8 cellular contexts compared by ENCODE assay signal in genomic region chr6:159788757-159789376, GRCh38. TPM values are rescaled to one million over a fixed set of nuclear protein-coding genes. Genes with fewer than 3 reads are reported as not detected.
DNase-seq lines count a peak whose midpoint lies in the region; FAIRE-seq and TF ChIP-seq lines count a peak whose summit lies in the region.

No MANE protein-coding gene starts in this region.

- H3K9ac ChIP-seq in mucosa of stomach (ENCODE audit: low read length) = peak overlapping the region; percentile 84

- TF ChIP-seq POLR2A in GM12892 (IDR thresholded peaks at IDR 0.05; ENCODE audit: low read depth, low read length) = no peak
- TF ChIP-seq POLR2A in suprapubic skin (IDR thresholded peaks at IDR 0.05) = no peak

- FAIRE-seq in GM12892 (lab: Jason Lieb, UNC) = peak; percentile 50

- H3K4me1 ChIP-seq in mucosa of stomach (ENCODE audit: control insufficient read depth, insufficient read depth, low read length) (peaks cover 7% of the 10 kb centered on the region), suprapubic skin (peaks cover 45% of the 10 kb centered on the region)

- H3K9me3 ChIP-seq in mucosa of stomach (ENCODE audit: control insufficient read depth, low read length) (no peaks in the 10 kb centered on the region), suprapubic skin (no peaks in the 10 kb centered on the region)

- no peaks in the 10 kb centered on the region for H3K27me3 ChIP-seq in mucosa of stomach (ENCODE audit: control insufficient read depth, insufficient read depth, low read length)
- H3K27me3 ChIP-seq in suprapubic skin = no peaks in the 10 kb centered on the region

- TF ChIP-seq CTCF in suprapubic skin (IDR thresholded peaks at IDR 0.05) = no peak

- DNase-seq in GM12892 (ENCODE audit: insufficient read length) (no peak), HS-27A (ENCODE audit: low read depth) (peak; percentile 14), epidermal melanocyte (ENCODE audit: insufficient read length, low spot score) (peak; percentile 31), suprapubic skin (ENCODE audit: low spot score in 2 of 2) (peak in 1 of 2 donors; percentile 76), H4 (ENCODE audit: low spot score) (no peak), DMS153 treated with DMSO at 0.1 percent for 48 hours (lab: John Stamatoyannopoulos, UW; ENCODE audit: unreplicated experiment) (no peak)
- DNase-seq in activated CD4-positive, alpha-beta T cell treated with anti-CD3 and anti-CD28 coated beads, Interleukin-2, amount 50 U/mL, for 4 hours = peak; percentile 4 to 5

- TF ChIP-seq EP300 in suprapubic skin (IDR thresholded peaks at IDR 0.05) = no peak

- H3K4me3 ChIP-seq in mucosa of stomach (ENCODE audit: low read length) (peak overlapping the region; percentile 38), suprapubic skin (peak overlapping the region; percentile 79)

- H3K27ac ChIP-seq in suprapubic skin = peak overlapping the region; percentile 91

- H3K36me3 ChIP-seq in mucosa of stomach (ENCODE audit: control insufficient read depth, insufficient read depth, low read length) (no peaks in the 10 kb centered on the region), suprapubic skin (peaks cover 31% of the 10 kb centered on the region)

- WGBS in suprapubic skin = under 1% methylated on average over 40 of the region's 59 CpGs

RNA-seq across cellular contexts. Expression of gene TCP1, which starts 0.5 kb away (rescaled TPM):
- 206 TPM for polyA plus RNA-seq in GM12892 (2012; ENCODE audit: missing spikeins)
- total RNA-seq in suprapubic skin = 100 to 1,000 TPM; 133 to 150 (median 139) TPM
- total RNA-seq in H4 (2014; rRNA removed; shearing (Covaris generic)) = 210 and 251 TPM in 2 replicates

RNA-seq across cellular contexts. Expression of gene MRPL18, which starts 1.4 kb away (rescaled TPM):
- polyA plus RNA-seq in GM12892 (2012; ENCODE audit: missing spikeins) = 81.4 TPM
- total RNA-seq in suprapubic skin = 10 to 100 TPM; 53.9 to 79.2 (median 55.9) TPM
- total RNA-seq in H4 (2014; rRNA removed; shearing (Covaris generic)) = 107 and 120 TPM in 2 replicates

RNA-seq across cellular contexts. Expression of gene PNLDC1, which starts 11.2 kb away (rescaled TPM):
- polyA plus RNA-seq in GM12892 (2012; ENCODE audit: missing spikeins) = not detected
- total RNA-seq in suprapubic skin = 1 to 10 TPM; 1.1 to 4.4 (median 2.9) TPM
- total RNA-seq in H4 (2014; rRNA removed; shearing (Covaris generic)) = not detected in 2 replicates

RNA-seq across cellular contexts. Expression of gene ACAT2, which starts 27.0 kb away (rescaled TPM):
- 104 TPM for polyA plus RNA-seq in GM12892 (2012; ENCODE audit: missing spikeins)
- total RNA-seq in suprapubic skin = 10 to 100 TPM in 3 of 4 donors, 1 to 10 TPM in 1; 7.2 to 23.1 (median 15.6) TPM
- 37.4 and 40.5 TPM in 2 replicates for total RNA-seq in H4 (2014; rRNA removed; shearing (Covaris generic))

Comparison
In these comparisons a context has a peak if more than half of its experiments do, and no peak if none do; other contexts are left out.
1. DNase-seq: peak in HS-27A (single experiment), activated CD4-positive, alpha-beta T cell treated with anti-CD3 and anti-CD28 coated beads, Interleukin-2, amount 50 U/mL, for 4 hours (2 of 2) and epidermal melanocyte (single experiment); none in GM12892 (single experiment), H4 (single experiment) and DMS153 treated with DMSO at 0.1 percent for 48 hours (single experiment).